In genomic region chr6:117345292-117345610, GRCh38 we compare ENCODE assay signal across 2 cellular contexts.
TF ChIP-seq lines count a peak whose summit lies in the region.

No MANE protein-coding gene starts in this region.

TF ChIP-seq in HepG2, 621 proteins besides CTCF, POLR2A, EP300 and RAD21:
- TF ChIP-seq, protein P1, sequence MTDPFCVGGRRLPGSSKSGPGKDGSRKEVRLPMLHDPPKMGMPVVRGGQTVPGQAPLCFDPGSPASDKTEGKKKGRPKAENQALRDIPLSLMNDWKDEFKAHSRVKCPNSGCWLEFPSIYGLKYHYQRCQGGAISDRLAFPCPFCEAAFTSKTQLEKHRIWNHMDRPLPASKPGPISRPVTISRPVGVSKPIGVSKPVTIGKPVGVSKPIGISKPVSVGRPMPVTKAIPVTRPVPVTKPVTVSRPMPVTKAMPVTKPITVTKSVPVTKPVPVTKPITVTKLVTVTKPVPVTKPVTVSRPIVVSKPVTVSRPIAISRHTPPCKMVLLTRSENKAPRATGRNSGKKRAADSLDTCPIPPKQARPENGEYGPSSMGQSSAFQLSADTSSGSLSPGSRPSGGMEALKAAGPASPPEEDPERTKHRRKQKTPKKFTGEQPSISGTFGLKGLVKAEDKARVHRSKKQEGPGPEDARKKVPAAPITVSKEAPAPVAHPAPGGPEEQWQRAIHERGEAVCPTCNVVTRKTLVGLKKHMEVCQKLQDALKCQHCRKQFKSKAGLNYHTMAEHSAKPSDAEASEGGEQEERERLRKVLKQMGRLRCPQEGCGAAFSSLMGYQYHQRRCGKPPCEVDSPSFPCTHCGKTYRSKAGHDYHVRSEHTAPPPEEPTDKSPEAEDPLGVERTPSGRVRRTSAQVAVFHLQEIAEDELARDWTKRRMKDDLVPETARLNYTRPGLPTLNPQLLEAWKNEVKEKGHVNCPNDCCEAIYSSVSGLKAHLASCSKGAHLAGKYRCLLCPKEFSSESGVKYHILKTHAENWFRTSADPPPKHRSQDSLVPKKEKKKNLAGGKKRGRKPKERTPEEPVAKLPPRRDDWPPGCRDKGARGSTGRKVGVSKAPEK (CRISPR knock-in tag; IDR thresholded peaks at IDR 0.05; ENCODE audit: borderline replicate concordance), result no peak
- TF ChIP-seq ZNF782 (CRISPR knock-in tag; IDR thresholded peaks at IDR 0.05; ENCODE audit: borderline replicate concordance) (no peak), ZNF558 (CRISPR knock-in tag; IDR thresholded peaks at IDR 0.05; ENCODE audit: borderline replicate concordance) (no peak), TOE1 (CRISPR knock-in tag; IDR thresholded peaks at IDR 0.05) (no peak), DR1 (CRISPR knock-in tag; IDR thresholded peaks at IDR 0.05) (no peak), NCOA1 (CRISPR knock-in tag; IDR thresholded peaks at IDR 0.05) (no peak), YEATS2 (CRISPR knock-in tag; IDR thresholded peaks at IDR 0.05; ENCODE audit: borderline replicate concordance) (no peak), NFYB (CRISPR knock-in tag; IDR thresholded peaks at IDR 0.05) (no peak), ZKSCAN8 (CRISPR knock-in tag; IDR thresholded peaks at IDR 0.05; ENCODE audit: borderline replicate concordance) (no peak), SOX13 (IDR thresholded peaks at IDR 0.05) (no peak), SOX13 (CRISPR knock-in tag; conservative IDR thresholded peaks at IDR 0.05 in 1 of 2, IDR thresholded peaks at IDR 0.05 in 1 of 2) (no peak), ZNF430 (CRISPR knock-in tag; IDR thresholded peaks at IDR 0.05) (no peak), MTERF4 (CRISPR knock-in tag; IDR thresholded peaks at IDR 0.05) (no peak), RFXANK (CRISPR knock-in tag; IDR thresholded peaks at IDR 0.05) (no peak)
- TF ChIP-seq, protein P2, sequence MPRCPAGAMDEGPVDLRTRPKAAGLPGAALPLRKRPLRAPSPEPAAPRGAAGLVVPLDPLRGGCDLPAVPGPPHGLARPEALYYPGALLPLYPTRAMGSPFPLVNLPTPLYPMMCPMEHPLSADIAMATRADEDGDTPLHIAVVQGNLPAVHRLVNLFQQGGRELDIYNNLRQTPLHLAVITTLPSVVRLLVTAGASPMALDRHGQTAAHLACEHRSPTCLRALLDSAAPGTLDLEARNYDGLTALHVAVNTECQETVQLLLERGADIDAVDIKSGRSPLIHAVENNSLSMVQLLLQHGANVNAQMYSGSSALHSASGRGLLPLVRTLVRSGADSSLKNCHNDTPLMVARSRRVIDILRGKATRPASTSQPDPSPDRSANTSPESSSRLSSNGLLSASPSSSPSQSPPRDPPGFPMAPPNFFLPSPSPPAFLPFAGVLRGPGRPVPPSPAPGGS (CRISPR knock-in tag; IDR thresholded peaks at IDR 0.05), result no peak
- TF ChIP-seq, protein P3, sequence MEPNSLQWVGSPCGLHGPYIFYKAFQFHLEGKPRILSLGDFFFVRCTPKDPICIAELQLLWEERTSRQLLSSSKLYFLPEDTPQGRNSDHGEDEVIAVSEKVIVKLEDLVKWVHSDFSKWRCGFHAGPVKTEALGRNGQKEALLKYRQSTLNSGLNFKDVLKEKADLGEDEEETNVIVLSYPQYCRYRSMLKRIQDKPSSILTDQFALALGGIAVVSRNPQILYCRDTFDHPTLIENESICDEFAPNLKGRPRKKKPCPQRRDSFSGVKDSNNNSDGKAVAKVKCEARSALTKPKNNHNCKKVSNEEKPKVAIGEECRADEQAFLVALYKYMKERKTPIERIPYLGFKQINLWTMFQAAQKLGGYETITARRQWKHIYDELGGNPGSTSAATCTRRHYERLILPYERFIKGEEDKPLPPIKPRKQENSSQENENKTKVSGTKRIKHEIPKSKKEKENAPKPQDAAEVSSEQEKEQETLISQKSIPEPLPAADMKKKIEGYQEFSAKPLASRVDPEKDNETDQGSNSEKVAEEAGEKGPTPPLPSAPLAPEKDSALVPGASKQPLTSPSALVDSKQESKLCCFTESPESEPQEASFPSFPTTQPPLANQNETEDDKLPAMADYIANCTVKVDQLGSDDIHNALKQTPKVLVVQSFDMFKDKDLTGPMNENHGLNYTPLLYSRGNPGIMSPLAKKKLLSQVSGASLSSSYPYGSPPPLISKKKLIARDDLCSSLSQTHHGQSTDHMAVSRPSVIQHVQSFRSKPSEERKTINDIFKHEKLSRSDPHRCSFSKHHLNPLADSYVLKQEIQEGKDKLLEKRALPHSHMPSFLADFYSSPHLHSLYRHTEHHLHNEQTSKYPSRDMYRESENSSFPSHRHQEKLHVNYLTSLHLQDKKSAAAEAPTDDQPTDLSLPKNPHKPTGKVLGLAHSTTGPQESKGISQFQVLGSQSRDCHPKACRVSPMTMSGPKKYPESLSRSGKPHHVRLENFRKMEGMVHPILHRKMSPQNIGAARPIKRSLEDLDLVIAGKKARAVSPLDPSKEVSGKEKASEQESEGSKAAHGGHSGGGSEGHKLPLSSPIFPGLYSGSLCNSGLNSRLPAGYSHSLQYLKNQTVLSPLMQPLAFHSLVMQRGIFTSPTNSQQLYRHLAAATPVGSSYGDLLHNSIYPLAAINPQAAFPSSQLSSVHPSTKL (CRISPR knock-in tag; IDR thresholded peaks at IDR 0.05), result no peak
TF ChIP-seq in HepG2: peak in this region for 0.

TF ChIP-seq in K562, 482 proteins besides CTCF, POLR2A, EP300 and RAD21 (continued from another document and continues in another):
- no peak for TF ChIP-seq CHD7 (IDR thresholded peaks at IDR 0.05; ENCODE audit: low read depth, low read length)
- no peak for TF ChIP-seq CBFA2T3 (IDR thresholded peaks at IDR 0.05)
- TF ChIP-seq PHTF2 (CRISPR knock-in tag; IDR thresholded peaks at IDR 0.05), result no peak
- no peak for TF ChIP-seq RUNX1 (IDR thresholded peaks at IDR 0.05; ENCODE audit: low read depth)
- TF ChIP-seq RFX7 (CRISPR knock-in tag; IDR thresholded peaks at IDR 0.05), result no peak
- no peak for TF ChIP-seq XRCC5 (IDR thresholded peaks at IDR 0.05; ENCODE audit: low read depth, low read length)
- no peak for TF ChIP-seq SRSF9 (IDR thresholded peaks at IDR 0.05; ENCODE audit: borderline replicate concordance, low read depth, low read length)
- TF ChIP-seq, protein P4, sequence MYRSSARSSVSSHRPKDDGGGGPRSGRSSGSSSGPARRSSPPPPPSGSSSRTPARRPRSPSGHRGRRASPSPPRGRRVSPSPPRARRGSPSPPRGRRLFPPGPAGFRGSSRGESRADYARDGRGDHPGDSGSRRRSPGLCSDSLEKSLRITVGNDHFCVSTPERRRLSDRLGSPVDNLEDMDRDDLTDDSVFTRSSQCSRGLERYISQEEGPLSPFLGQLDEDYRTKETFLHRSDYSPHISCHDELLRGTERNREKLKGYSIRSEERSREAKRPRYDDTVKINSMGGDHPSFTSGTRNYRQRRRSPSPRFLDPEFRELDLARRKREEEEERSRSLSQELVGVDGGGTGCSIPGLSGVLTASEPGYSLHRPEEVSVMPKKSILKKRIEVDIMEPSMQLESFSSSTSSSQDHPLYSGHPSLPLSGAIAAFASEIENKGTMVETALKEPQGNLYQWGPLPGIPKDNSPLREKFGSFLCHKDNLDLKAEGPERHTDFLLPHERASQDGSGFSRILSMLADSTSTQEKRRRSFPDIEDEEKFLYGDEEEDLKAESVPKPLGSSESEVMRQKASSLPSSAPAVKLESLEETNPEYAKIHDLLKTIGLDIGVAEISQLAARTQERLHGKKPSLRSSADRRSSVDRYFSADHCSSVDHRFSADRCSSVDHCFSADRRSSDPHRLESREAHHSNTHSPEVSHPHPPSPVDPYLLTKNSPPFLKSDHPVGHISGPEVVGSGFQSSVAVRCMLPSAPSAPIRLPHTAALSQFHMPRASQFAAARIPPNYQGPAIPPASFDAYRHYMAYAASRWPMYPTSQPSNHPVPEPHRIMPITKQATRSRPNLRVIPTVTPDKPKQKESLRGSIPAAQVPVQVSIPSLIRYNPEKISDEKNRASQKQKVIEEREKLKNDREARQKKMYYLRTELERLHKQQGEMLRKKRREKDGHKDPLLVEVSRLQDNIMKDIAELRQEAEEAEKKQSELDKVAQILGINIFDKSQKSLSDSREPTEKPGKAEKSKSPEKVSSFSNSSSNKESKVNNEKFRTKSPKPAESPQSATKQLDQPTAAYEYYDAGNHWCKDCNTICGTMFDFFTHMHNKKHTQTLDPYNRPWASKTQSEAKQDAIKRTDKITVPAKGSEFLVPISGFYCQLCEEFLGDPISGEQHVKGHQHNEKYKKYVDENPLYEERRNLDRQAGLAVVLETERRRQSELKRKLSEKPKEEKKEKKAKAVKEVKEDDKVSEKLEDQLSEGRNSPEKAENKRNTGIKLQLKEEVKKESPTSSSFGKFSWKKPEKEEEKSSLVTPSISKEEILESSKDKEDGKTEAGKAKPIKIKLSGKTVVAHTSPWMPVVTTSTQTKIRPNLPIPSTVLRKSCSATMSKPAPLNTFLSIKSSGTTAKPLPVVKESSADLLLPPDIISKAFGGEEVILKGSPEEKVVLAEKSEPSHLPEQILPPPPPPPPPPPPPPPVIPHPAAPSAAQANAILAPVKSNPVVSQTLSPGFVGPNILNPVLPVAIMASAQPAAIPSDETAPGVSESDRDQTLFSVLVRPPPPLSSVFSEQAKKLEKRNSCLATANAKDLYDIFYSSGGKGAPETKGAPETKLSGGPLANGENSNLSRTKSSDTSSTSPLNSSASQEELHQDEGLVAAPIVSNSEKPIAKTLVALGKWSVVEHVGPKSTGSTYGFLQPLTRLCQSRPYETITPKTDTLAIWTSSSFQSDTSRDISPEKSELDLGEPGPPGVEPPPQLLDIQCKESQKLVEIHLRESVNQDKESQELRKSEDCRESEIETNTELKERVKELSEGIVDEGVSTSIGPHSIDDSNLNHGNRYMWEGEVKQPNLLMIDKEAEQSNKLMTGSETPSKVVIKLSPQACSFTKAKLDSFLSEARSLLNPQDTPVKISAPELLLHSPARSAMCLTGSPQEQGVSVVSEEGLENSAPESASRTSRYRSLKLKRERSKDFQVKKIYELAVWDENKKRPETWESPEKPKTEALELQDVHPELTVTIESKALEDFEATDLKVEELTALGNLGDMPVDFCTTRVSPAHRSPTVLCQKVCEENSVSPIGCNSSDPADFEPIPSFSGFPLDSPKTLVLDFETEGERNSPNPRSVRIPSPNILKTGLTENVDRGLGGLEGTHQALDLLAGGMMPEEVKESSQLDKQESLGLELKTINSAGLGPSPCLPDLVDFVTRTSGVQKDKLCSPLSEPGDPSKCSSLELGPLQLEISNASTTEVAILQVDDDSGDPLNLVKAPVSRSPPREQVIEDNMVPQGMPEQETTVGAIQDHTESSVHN (IDR thresholded peaks at IDR 0.05; ENCODE audit: borderline replicate concordance in 1 of 2, low read depth in 1 of 2), result no peak
- TF ChIP-seq ZNF384 (IDR thresholded peaks at IDR 0.05; ENCODE audit: low read depth, low read length), result no peak
